In genomic region chr1:22930235-22930912, GRCh38 we compare ENCODE assay signal across 8 cellular contexts. TPM values are rescaled to one million over a fixed set of nuclear protein-coding genes. Genes with fewer than 3 reads are reported as not detected.
DNase-seq lines count a peak whose midpoint lies in the region; ATAC-seq and TF ChIP-seq lines count a peak whose summit lies in the region.

No MANE protein-coding gene starts in this region.

- DNase-seq in GM12864 (ENCODE audit: low read depth) (no peak), NCI-H526 treated with DMSO at 0.1 percent for 48 hours (lab: John Stamatoyannopoulos, UW) (peak; percentile 10), astrocyte of the hippocampus (ENCODE audit: low read depth, low spot score) (peak; percentile 69), iPS DF 6.9 (ENCODE audit: low read depth, low spot score) (peak; percentile 64), mucosa of gallbladder (ENCODE audit: low spot score) (no peak)
- DNase-seq in stimulated activated CD4-positive, alpha-beta T cell treated with anti-CD3 and anti-CD28 coated beads, Interleukin-2, amount 100 ng/mL, for 24 hours, result peak; percentile 24 to 52

- H3K4me1 ChIP-seq in iPS DF 6.9 (ENCODE audit: control insufficient read depth, insufficient read depth, low read length), result 0 out of 2 replicates have a peak, but pooled peaks cover 2% of the 10 kb centered on the region

- H3K27ac ChIP-seq in 22Rv1, result no peak overlapping the region
- no peak overlapping the region for H3K27ac ChIP-seq in iPS DF 6.9 (ENCODE audit: low read length)

- WGBS in iPS DF 6.9 (ENCODE audit: insufficient coverage, insufficient read length), result no CpG with 5 or more reads among the region's 11 CpGs

- H3K4me3 ChIP-seq in GM12864 (ENCODE audit: low read depth, low read length), result no peak overlapping the region
- H3K4me3 ChIP-seq in iPS DF 6.9 (ENCODE audit: low read length), result no peak overlapping the region

- no peak for ATAC-seq in GM21717 (IDR thresholded peaks at IDR 0.05; ENCODE audit: unreplicated experiment)

- no peaks in the 10 kb centered on the region for H3K36me3 ChIP-seq in iPS DF 6.9 (ENCODE audit: control insufficient read depth, insufficient read depth, low read length)

- no peaks in the 10 kb centered on the region for H3K9me3 ChIP-seq in iPS DF 6.9 (ENCODE audit: control insufficient read depth, insufficient read depth, low read length)

- peak; percentile 74 for TF ChIP-seq CTCF in 22Rv1 (IDR thresholded peaks at IDR 0.05)
- peak; percentile 71 for TF ChIP-seq CTCF in GM12864 (IDR thresholded peaks at IDR 0.05; ENCODE audit: low read depth, low read length, missing control alignments)

- no peaks in the 10 kb centered on the region for H3K27me3 ChIP-seq in iPS DF 6.9 (ENCODE audit: control insufficient read depth, insufficient read depth, low read length)

RNA-seq across cellular contexts. Expression of gene LACTBL1, which starts 42.3 kb away (rescaled TPM):
- not detected for total RNA-seq in mucosa of gallbladder

Comparison
In these comparisons a context has a peak if more than half of its experiments do, and no peak if none do; other contexts are left out.
1. DNase-seq: peak in NCI-H526 treated with DMSO at 0.1 percent for 48 hours (single experiment), astrocyte of the hippocampus (single experiment), iPS DF 6.9 (single experiment) and stimulated activated CD4-positive, alpha-beta T cell treated with anti-CD3 and anti-CD28 coated beads, Interleukin-2, amount 100 ng/mL, for 24 hours (2 of 2); none in GM12864 (single experiment) and mucosa of gallbladder (single experiment).